Comparison of ENCODE assay signal across 27 cellular contexts in the genomic region with DNA sequence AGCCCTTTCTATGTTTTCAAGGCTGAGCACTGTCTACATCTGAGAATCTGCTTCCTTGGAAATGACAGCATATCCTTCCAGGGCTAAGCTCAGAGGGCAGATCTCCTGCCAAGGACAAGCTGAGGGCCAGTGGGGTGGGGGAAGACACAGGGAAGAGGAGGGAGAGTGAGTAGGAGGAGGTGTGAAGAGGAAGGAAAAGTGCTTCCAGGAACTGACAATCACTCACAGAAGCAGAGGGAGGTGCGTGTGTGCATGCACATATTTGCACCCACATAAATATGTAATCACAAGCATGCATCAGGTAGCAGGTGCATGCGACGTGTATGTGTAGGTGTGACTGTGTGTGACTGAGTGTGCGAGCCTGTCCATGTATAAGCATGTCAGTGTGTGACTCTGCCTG.
"Had no signal": no experiment of that assay in that cellular context is flagged by ENCODE, and none has a peak within 500 bp of the region (broad histone marks: within the 10 kb centered on the region; RNA-seq: fewer than 3 reads in every experiment).

No MANE protein-coding gene starts in this region.

- H3K27ac ChIP-seq: coronary artery, esophagus squamous epithelium, heart right ventricle, ovary, testis, tibial artery, upper lobe of left lung had no signal

- DNase-seq: effector memory CD8-positive, alpha-beta T cell; erythroblast; esophagus squamous epithelium; foreskin melanocyte; heart right ventricle; hippocampal formation; mesenchymal stem cell; mucosa of descending colon; naive B cell; occipital lobe; ovary; stimulated activated CD4-positive, alpha-beta T cell treated with anti-CD3 and anti-CD28 coated beads, Interleukin-2, amount 100 ng/mL, for 24 hours; stimulated activated CD4-positive, alpha-beta T cell treated with anti-CD3 and anti-CD28 coated beads, Interleukin-4, amount 100 ng/mL, for 24 hours; stimulated activated naive CD8-positive, alpha-beta T cell treated with anti-CD3 and anti-CD28 coated beads, Interleukin-15, Interleukin-2, amounts not matched to agents 100 U/mL and 50 U/mL, for 24 hours; substantia nigra; testis; tibial artery; upper lobe of left lung had no signal

- H3K27me3 ChIP-seq: ovary, testis, upper lobe of left lung had no signal

- H3K9me3 ChIP-seq: esophagus squamous epithelium, heart right ventricle, mucosa of descending colon, ovary, testis, tibial artery, upper lobe of left lung had no signal

- H3K4me3 Mint-ChIP-seq: effector memory CD8-positive, alpha-beta T cell; mesothelial cell of epicardium; naive B cell; natural killer cell treated with Interleukin-12 subunit alpha and Interleukin-12 subunit beta and Interleukin-15 and Interleukin-18, amount 100 ng/mL, for 72 hours; stimulated activated memory B cell treated with anti-CD40 and anti-IgM and Interleukin-4, amounts not matched to agents 10 μg/mL and 1 μg/mL and 100 μg/mL, for 72 hours had no signal

- H3K9me3 Mint-ChIP-seq: effector memory CD8-positive, alpha-beta T cell; mesothelial cell of epicardium; natural killer cell treated with Interleukin-12 subunit alpha and Interleukin-12 subunit beta and Interleukin-15 and Interleukin-18, amount 100 ng/mL, for 72 hours; stimulated activated memory B cell treated with anti-CD40 and anti-IgM and Interleukin-4, amounts not matched to agents 10 μg/mL and 1 μg/mL and 100 μg/mL, for 72 hours had no signal

- H3K4me1 Mint-ChIP-seq: naive B cell; stimulated activated memory B cell treated with anti-CD40 and anti-IgM and Interleukin-4, amounts not matched to agents 10 μg/mL and 1 μg/mL and 100 μg/mL, for 72 hours had no signal

- FAIRE-seq: endometrium, keratinocyte, urothelium cell line had no signal

- H3K36me3 Mint-ChIP-seq: mesothelial cell of epicardium; naive B cell; natural killer cell treated with Interleukin-12 subunit alpha and Interleukin-12 subunit beta and Interleukin-15 and Interleukin-18, amount 100 ng/mL, for 72 hours; stimulated activated memory B cell treated with anti-CD40 and anti-IgM and Interleukin-4, amounts not matched to agents 10 μg/mL and 1 μg/mL and 100 μg/mL, for 72 hours had no signal

- ATAC-seq: effector memory CD8-positive, alpha-beta T cell; mucosa of descending colon; sciatic nerve; stimulated activated memory B cell treated with anti-CD40 and anti-IgM and Interleukin-4, amounts not matched to agents 10 μg/mL and 1 μg/mL and 100 μg/mL, for 72 hours; stimulated activated naive CD8-positive, alpha-beta T cell treated with anti-CD3 and anti-CD28 coated beads, Interleukin-15, Interleukin-2, amounts not matched to agents 100 U/mL and 50 U/mL, for 24 hours had no signal

- H3K27ac Mint-ChIP-seq: mesothelial cell of epicardium; stimulated activated memory B cell treated with anti-CD40 and anti-IgM and Interleukin-4, amounts not matched to agents 10 μg/mL and 1 μg/mL and 100 μg/mL, for 72 hours had no signal

- H3K4me3 ChIP-seq: coronary artery, esophagus squamous epithelium, heart right ventricle, lung, mucosa of descending colon, ovary, testis, tibial artery, upper lobe of left lung had no signal

- H3K36me3 ChIP-seq: esophagus squamous epithelium, heart right ventricle, ovary, tibial artery, upper lobe of left lung had no signal
